1 cellular context compared by ENCODE assay signal in the genomic region with DNA sequence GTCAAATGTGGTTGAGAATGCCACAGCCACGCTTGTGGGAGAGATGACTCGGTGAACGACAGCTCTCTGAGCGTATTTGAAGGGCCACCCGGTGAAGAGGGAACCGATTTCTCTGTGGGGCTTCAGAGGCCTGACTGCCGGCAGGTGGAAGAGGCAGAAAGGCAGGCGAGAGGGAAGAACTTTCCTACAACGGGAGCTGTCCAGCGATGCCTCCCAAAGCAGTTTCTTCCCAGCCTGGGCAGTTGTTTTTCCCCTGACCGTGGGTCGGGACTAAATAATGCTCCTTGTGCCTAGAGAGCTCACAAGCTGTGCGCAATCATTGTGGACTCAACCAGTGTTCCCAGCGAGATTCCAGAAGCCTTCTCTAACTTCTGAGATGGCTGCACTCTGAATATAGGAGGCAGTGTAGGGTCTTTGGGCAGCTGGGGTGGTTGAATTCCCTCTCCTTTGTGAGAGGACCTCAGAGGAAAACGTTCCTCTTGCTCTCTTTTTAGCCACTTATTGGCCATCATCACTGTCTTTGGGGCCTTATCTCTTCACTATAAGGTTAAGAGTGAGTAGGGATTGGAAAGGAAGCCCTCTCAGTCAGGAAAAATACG.
TF ChIP-seq lines count a peak whose summit lies in the region.

No MANE protein-coding gene starts in this region.

TF ChIP-seq in WTC11, 78 proteins besides CTCF, POLR2A, EP300 and RAD21 (continued from another document):
- TF ChIP-seq, protein P1, sequence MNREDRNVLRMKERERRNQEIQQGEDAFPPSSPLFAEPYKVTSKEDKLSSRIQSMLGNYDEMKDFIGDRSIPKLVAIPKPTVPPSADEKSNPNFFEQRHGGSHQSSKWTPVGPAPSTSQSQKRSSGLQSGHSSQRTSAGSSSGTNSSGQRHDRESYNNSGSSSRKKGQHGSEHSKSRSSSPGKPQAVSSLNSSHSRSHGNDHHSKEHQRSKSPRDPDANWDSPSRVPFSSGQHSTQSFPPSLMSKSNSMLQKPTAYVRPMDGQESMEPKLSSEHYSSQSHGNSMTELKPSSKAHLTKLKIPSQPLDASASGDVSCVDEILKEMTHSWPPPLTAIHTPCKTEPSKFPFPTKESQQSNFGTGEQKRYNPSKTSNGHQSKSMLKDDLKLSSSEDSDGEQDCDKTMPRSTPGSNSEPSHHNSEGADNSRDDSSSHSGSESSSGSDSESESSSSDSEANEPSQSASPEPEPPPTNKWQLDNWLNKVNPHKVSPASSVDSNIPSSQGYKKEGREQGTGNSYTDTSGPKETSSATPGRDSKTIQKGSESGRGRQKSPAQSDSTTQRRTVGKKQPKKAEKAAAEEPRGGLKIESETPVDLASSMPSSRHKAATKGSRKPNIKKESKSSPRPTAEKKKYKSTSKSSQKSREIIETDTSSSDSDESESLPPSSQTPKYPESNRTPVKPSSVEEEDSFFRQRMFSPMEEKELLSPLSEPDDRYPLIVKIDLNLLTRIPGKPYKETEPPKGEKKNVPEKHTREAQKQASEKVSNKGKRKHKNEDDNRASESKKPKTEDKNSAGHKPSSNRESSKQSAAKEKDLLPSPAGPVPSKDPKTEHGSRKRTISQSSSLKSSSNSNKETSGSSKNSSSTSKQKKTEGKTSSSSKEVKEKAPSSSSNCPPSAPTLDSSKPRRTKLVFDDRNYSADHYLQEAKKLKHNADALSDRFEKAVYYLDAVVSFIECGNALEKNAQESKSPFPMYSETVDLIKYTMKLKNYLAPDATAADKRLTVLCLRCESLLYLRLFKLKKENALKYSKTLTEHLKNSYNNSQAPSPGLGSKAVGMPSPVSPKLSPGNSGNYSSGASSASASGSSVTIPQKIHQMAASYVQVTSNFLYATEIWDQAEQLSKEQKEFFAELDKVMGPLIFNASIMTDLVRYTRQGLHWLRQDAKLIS (CRISPR knock-in tag; IDR thresholded peaks at IDR 0.05; ENCODE audit: borderline replicate concordance) = no peak
- TF ChIP-seq, protein P2, sequence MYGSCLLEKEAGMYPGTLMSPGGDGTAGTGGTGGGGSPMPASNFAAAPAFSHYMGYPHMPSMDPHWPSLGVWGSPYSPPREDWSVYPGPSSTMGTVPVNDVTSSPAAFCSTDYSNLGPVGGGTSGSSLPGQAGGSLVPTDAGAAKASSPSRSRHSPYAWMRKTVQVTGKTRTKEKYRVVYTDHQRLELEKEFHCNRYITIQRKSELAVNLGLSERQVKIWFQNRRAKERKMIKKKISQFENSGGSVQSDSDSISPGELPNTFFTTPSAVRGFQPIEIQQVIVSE (CRISPR knock-in tag; IDR thresholded peaks at IDR 0.05; ENCODE audit: borderline replicate concordance) = no peak
- TF ChIP-seq CREM (CRISPR knock-in tag; IDR thresholded peaks at IDR 0.05) (no peak), FOXP1 (CRISPR knock-in tag; IDR thresholded peaks at IDR 0.05; ENCODE audit: borderline replicate concordance) (no peak), IRF2 (CRISPR knock-in tag; IDR thresholded peaks at IDR 0.05; ENCODE audit: borderline replicate concordance, low read depth) (no peak), TCF7 (CRISPR knock-in tag; IDR thresholded peaks at IDR 0.05; ENCODE audit: low read depth) (0 out of 2 replicates have a peak, but pooled peaks have one; percentile 47), ZBTB21 (CRISPR knock-in tag; IDR thresholded peaks at IDR 0.05; ENCODE audit: borderline replicate concordance) (no peak), NFE2L1 (CRISPR knock-in tag; IDR thresholded peaks at IDR 0.05) (no peak), HMGA2 (CRISPR knock-in tag; IDR thresholded peaks at IDR 0.05) (no peak), ZNF671 (CRISPR knock-in tag; IDR thresholded peaks at IDR 0.05) (no peak), KAT7 (CRISPR knock-in tag; IDR thresholded peaks at IDR 0.05; ENCODE audit: borderline replicate concordance) (0 out of 2 replicates have a peak, but pooled peaks have one; percentile 58), PRRX2 (CRISPR knock-in tag; IDR thresholded peaks at IDR 0.05) (no peak), FOXK1 (CRISPR knock-in tag; IDR thresholded peaks at IDR 0.05) (no peak), MYBL2 (CRISPR knock-in tag; IDR thresholded peaks at IDR 0.05) (no peak)
- TF ChIP-seq, protein P3, sequence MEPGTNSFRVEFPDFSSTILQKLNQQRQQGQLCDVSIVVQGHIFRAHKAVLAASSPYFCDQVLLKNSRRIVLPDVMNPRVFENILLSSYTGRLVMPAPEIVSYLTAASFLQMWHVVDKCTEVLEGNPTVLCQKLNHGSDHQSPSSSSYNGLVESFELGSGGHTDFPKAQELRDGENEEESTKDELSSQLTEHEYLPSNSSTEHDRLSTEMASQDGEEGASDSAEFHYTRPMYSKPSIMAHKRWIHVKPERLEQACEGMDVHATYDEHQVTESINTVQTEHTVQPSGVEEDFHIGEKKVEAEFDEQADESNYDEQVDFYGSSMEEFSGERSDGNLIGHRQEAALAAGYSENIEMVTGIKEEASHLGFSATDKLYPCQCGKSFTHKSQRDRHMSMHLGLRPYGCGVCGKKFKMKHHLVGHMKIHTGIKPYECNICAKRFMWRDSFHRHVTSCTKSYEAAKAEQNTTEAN (CRISPR knock-in tag; IDR thresholded peaks at IDR 0.05) = no peak
- TF ChIP-seq, protein P4, sequence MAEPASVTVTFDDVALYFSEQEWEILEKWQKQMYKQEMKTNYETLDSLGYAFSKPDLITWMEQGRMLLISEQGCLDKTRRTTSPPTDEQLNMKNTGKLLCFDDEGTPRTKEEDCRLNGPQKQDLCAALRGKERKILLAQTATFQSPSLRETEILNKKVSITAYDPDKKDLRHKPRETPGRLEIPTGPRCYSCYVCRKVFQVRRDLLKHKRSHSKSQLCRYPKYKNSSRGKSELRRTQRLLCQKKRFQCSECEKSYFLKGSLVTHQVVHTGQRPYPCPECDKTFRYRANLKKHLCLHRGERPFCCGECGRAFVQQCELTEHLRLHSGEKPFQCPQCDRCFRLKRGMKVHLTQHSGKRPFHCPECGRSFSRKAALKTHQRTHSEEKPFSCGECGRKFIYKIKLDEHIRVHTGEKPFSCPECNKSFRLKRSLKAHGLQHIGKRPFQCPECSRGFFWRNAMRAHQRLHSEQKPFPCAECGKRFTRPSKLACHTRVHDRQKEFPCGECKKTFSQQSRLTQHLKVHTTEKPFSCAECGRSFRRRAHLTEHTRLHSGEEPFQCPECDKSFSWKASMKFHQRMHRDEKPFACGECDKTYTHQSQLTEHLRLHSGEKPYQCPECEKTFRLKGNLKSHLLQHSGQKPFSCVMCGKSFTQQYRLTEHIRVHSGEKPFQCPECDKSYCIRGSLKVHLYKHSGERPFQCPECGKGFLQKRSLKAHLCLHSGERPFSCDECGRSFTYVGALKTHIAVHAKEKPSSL (CRISPR knock-in tag; conservative IDR thresholded peaks at IDR 0.05) = no peak
- TF ChIP-seq, protein P5, sequence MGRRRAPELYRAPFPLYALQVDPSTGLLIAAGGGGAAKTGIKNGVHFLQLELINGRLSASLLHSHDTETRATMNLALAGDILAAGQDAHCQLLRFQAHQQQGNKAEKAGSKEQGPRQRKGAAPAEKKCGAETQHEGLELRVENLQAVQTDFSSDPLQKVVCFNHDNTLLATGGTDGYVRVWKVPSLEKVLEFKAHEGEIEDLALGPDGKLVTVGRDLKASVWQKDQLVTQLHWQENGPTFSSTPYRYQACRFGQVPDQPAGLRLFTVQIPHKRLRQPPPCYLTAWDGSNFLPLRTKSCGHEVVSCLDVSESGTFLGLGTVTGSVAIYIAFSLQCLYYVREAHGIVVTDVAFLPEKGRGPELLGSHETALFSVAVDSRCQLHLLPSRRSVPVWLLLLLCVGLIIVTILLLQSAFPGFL (CRISPR knock-in tag; IDR thresholded peaks at IDR 0.05; ENCODE audit: borderline replicate concordance) = no peak
